ENCODE assay signal across 20 cellular contexts in the genomic region with DNA sequence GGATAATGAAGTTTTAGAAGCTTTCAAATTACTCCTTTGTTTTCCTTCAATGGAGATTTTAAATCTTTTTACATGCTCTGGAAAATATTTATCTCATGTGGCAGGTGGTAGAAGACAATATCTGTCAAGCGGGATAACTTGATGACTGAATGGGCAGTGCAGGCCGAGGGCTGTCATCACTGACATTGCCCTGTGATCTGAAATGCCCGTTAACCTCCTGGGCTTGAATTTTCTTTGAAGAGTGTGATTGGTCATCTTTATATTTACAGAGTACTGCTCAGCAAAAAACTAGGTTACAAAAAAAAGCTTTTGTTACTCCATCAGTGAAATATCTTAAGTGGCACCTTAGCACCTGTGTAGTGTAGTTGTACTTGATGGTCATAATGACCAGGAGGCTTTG.
"Had no signal": no experiment of that assay in that cellular context is flagged by ENCODE, and none has a peak within 500 bp of the region (broad histone marks: within the 10 kb centered on the region; RNA-seq: fewer than 3 reads in every experiment).

No MANE protein-coding gene starts in this region.

- H3K9me3 ChIP-seq: MG63 had no signal

- H3K4me3 ChIP-seq: MG63 had no signal

- H3K4me2 ChIP-seq: KMS-11 had no signal

- H3K9ac ChIP-seq: KMS-11 had no signal

- H3K27me3 ChIP-seq: MG63 had no signal

- DNase-seq: MG63, NCI-H1048, NCI-H1092, NCI-H1105, NCI-H1105 treated with DMSO at 0.1 percent for 48 hours, NCI-H1417 treated with DMSO at 0.1 percent for 48 hours, NCI-H1436 treated with DMSO at 0.1 percent for 48 hours, NCI-H1694, NCI-H187, NCI-H187 treated with DMSO at 0.1 percent for 48 hours, NCI-H1930, NCI-H2029, NCI-H2029 treated with DMSO at 0.1 percent for 48 hours, NCI-H2107, NCI-H2171, NCI-H2227 treated with DMSO at 0.1 percent for 48 hours, NCI-H226, NCI-H446 treated with DMSO at 0.1 percent for 48 hours, NCI-H510A had no signal

- H3K36me3 ChIP-seq: MG63 had no signal

- H3K27ac ChIP-seq: KMS-11 had no signal
